18 cellular contexts compared by ENCODE assay signal in genomic region chr6:92710048-92710447, GRCh38.
A peak's percentile ranks its signal among the peaks of the same experiment; 100 is the strongest.
DNase-seq lines count a peak whose midpoint lies in the region; ATAC-seq lines count a peak whose summit lies in the region.
"Had no signal": no experiment of that assay in that cellular context is flagged by ENCODE, and none has a peak within 500 bp of the region (broad histone marks: within the 10 kb centered on the region; RNA-seq: fewer than 3 reads in every experiment).

No MANE protein-coding gene starts in this region.

- H3K27me3 Mint-ChIP-seq in activated CD4-positive, alpha-beta T cell treated with anti-CD3 and anti-CD28 coated beads, Interleukin-2, amount 10 ng/mL, durations not matched to agents 24 days and 14 days, result no peaks in the 10 kb centered on the region
- H3K27me3 Mint-ChIP-seq: activated CD4-positive, alpha-beta memory T cell treated with anti-CD3 and anti-CD28 coated beads for 36 hours; central memory CD8-positive, alpha-beta T cell; stimulated activated naive CD8-positive, alpha-beta T cell treated with anti-CD3 and anti-CD28 coated beads, Interleukin-15, Interleukin-2, amounts not matched to agents 100 ng/mL and 50 ng/mL, for 24 hours had no signal

- H3K9me3 Mint-ChIP-seq in activated CD4-positive, alpha-beta T cell treated with anti-CD3 and anti-CD28 coated beads, Interleukin-2, amount 10 ng/mL, durations not matched to agents 24 days and 14 days, result no peaks in the 10 kb centered on the region

- no peak overlapping the region for H3K27ac Mint-ChIP-seq in activated CD4-positive, alpha-beta T cell treated with anti-CD3 and anti-CD28 coated beads, Interleukin-2, amount 10 ng/mL, durations not matched to agents 24 days and 14 days
- H3K27ac Mint-ChIP-seq: activated CD4-positive, alpha-beta memory T cell treated with anti-CD3 and anti-CD28 coated beads for 36 hours; stimulated activated naive CD8-positive, alpha-beta T cell treated with anti-CD3 and anti-CD28 coated beads, Interleukin-15, Interleukin-2, amounts not matched to agents 100 ng/mL and 50 ng/mL, for 24 hours had no signal

- H3K4me3 Mint-ChIP-seq in activated CD4-positive, alpha-beta T cell treated with anti-CD3 and anti-CD28 coated beads, Interleukin-2, amount 10 ng/mL, durations not matched to agents 24 days and 14 days, result no peak overlapping the region
- H3K4me3 Mint-ChIP-seq: activated CD4-positive, alpha-beta memory T cell treated with anti-CD3 and anti-CD28 coated beads for 36 hours; central memory CD8-positive, alpha-beta T cell; stimulated activated naive CD8-positive, alpha-beta T cell treated with anti-CD3 and anti-CD28 coated beads, Interleukin-15, Interleukin-2, amounts not matched to agents 100 ng/mL and 50 ng/mL, for 24 hours had no signal

- ATAC-seq in GM19328 (IDR thresholded peaks at IDR 0.05; ENCODE audit: unreplicated experiment) (peak; percentile 89), HG02763 (IDR thresholded peaks at IDR 0.05; ENCODE audit: unreplicated experiment) (peak; percentile 68), HG03175 (IDR thresholded peaks at IDR 0.05; ENCODE audit: unreplicated experiment) (peak; percentile 74)
- ATAC-seq: SK-N-SH treated with all-trans-retinoic acid at 6 μM for 48 hours had no signal

- H3K4me1 Mint-ChIP-seq in activated CD4-positive, alpha-beta T cell treated with anti-CD3 and anti-CD28 coated beads, Interleukin-2, amount 10 ng/mL, durations not matched to agents 24 days and 14 days, result no peaks in the 10 kb centered on the region
- H3K4me1 Mint-ChIP-seq: central memory CD8-positive, alpha-beta T cell had no signal

- no peak for DNase-seq in activated CD4-positive, alpha-beta T cell treated with anti-CD3 and anti-CD28 coated beads, Interleukin-2, amount 10 ng/mL, durations not matched to agents 24 days and 14 days
- DNase-seq in hypothalamus (lab: John Stamatoyannopoulos, UW), result no peak
- DNase-seq in 8988T, result no peak
- no peak for DNase-seq in mucosa of gallbladder (ENCODE audit: low spot score)
- DNase-seq: activated CD4-positive, alpha-beta memory T cell treated with anti-CD3 and anti-CD28 coated beads for 36 hours; DMS79; foreskin fibroblast; left ventricle myocardium inferior; NCI-H2029 treated with DMSO at 0.1 percent for 48 hours; NCI-H524 treated with DMSO at 0.1 percent for 48 hours; PC-9; spleen had no signal

- no peaks in the 10 kb centered on the region for H3K36me3 Mint-ChIP-seq in activated CD4-positive, alpha-beta T cell treated with anti-CD3 and anti-CD28 coated beads, Interleukin-2, amount 10 ng/mL, durations not matched to agents 24 days and 14 days (ENCODE audit: low read depth)
- H3K36me3 Mint-ChIP-seq: activated CD4-positive, alpha-beta memory T cell treated with anti-CD3 and anti-CD28 coated beads for 36 hours had no signal

- intact Hi-C loops in activated CD4-positive, alpha-beta T cell treated with anti-CD3 and anti-CD28 coated beads, Interleukin-2, amount 10 ng/mL, durations not matched to agents 24 days and 14 days (cut with micrococcal nuclease), result no loop called here
